22 cellular contexts compared by ENCODE assay signal in genomic region chr2:121491566-121491965, GRCh38. TPM values are rescaled to one million over a fixed set of nuclear protein-coding genes. Genes with fewer than 3 reads are reported as not detected.
A peak's percentile ranks its signal among the peaks of the same experiment; 100 is the strongest.
DNase-seq lines count a peak whose midpoint lies in the region; TF ChIP-seq lines count a peak whose summit lies in the region.
"Had no signal": no experiment of that assay in that cellular context is flagged by ENCODE, and none has a peak within 500 bp of the region (broad histone marks: within the 10 kb centered on the region; RNA-seq: fewer than 3 reads in every experiment).

No MANE protein-coding gene starts in this region.

- H3K27me3 Mint-ChIP-seq in endothelial cell (ENCODE audit: unreplicated experiment): peaks cover 1% of the 10 kb centered on the region
- H3K27me3 Mint-ChIP-seq: activated B cell treated with CpG ODN at 0.5 μM for 24 hours; activated CD8-positive, alpha-beta T cell treated with anti-CD3 and anti-CD28 coated beads for 36 hours; CD8-positive, alpha-beta memory T cell had no signal

- peak overlapping the region; percentile 67 for H3K27ac Mint-ChIP-seq in endothelial cell (ENCODE audit: unreplicated experiment)
- H3K27ac Mint-ChIP-seq: activated B cell treated with CpG ODN at 0.5 μM for 24 hours; activated CD8-positive, alpha-beta T cell treated with anti-CD3 and anti-CD28 coated beads for 36 hours; activated naive CD4-positive, alpha-beta T cell treated with anti-CD3 and anti-CD28 coated beads for 36 hours had no signal

- peaks cover 8% of the 10 kb centered on the region for H3K4me1 Mint-ChIP-seq in endothelial cell (ENCODE audit: unreplicated experiment)

- H3K4me3 Mint-ChIP-seq in endothelial cell (ENCODE audit: unreplicated experiment): no peak overlapping the region
- H3K4me3 Mint-ChIP-seq: activated B cell treated with CpG ODN at 0.5 μM for 24 hours; activated CD8-positive, alpha-beta T cell treated with anti-CD3 and anti-CD28 coated beads for 36 hours; activated naive CD4-positive, alpha-beta T cell treated with anti-CD3 and anti-CD28 coated beads for 36 hours; activated T-cell treated with anti-CD3 and anti-CD28 coated beads, Interleukin-2, amount 50 U/mL, for 4 hours; CD8-positive, alpha-beta memory T cell had no signal

- TF ChIP-seq CTCF in endothelial cell (IDR thresholded peaks at IDR 0.05; ENCODE audit: unreplicated experiment): no peak

- DNase-seq in DMS153 (lab: John Stamatoyannopoulos, UW): peak; percentile 9
- DNase-seq in NCI-H1417 treated with DMSO at 0.1 percent for 48 hours (lab: John Stamatoyannopoulos, UW): peak; percentile 80
- peak; percentile 53 for DNase-seq in NCI-H2227 treated with DMSO at 0.1 percent for 48 hours (lab: John Stamatoyannopoulos, UW)
- DNase-seq in endothelial cell (ENCODE audit: low spot score): no peak
- DNase-seq in cerebellar nuclear complex (lab: John Stamatoyannopoulos, UW): no peak
- DNase-seq in NCI-H446 treated with DMSO at 0.1 percent for 48 hours (lab: John Stamatoyannopoulos, UW): no peak
- no peak for DNase-seq in head of caudate nucleus
- DNase-seq in HUDEP-2 (lab: John Stamatoyannopoulos, UW; ENCODE audit: unreplicated experiment in 76 of 76): no peak
- DNase-seq: activated B cell treated with CpG ODN at 0.5 μM for 24 hours; activated CD8-positive, alpha-beta T cell treated with anti-CD3 and anti-CD28 coated beads for 36 hours; activated naive CD4-positive, alpha-beta T cell treated with anti-CD3 and anti-CD28 coated beads for 36 hours; activated T-cell treated with anti-CD3 and anti-CD28 coated beads, Interleukin-2, amount 50 U/mL, for 4 hours; CD8-positive, alpha-beta memory T cell; KBM-7; lower lobe of right lung; MV-4-11; NK-92 treated with Interleukin-12 subunit alpha and Interleukin-12 subunit beta, amount 100 ng/mL, for 24 hours; Peyer's patch; stimulated activated CD4-positive, alpha-beta T cell treated with anti-CD3 and anti-CD28 coated beads, Interleukin-15, amount 100 ng/mL, for 24 hours; transverse colon had no signal

- intact Hi-C loops in head of caudate nucleus (cut with DNase I): no loop called here

- peaks cover 10% of the 10 kb centered on the region for H3K36me3 Mint-ChIP-seq in endothelial cell (ENCODE audit: low read depth, unreplicated experiment)

- H3K9me3 Mint-ChIP-seq in endothelial cell (ENCODE audit: unreplicated experiment): no peaks in the 10 kb centered on the region
- H3K9me3 Mint-ChIP-seq: activated B cell treated with CpG ODN at 0.5 μM for 24 hours; activated CD8-positive, alpha-beta T cell treated with anti-CD3 and anti-CD28 coated beads for 36 hours; activated naive CD4-positive, alpha-beta T cell treated with anti-CD3 and anti-CD28 coated beads for 36 hours; activated T-cell treated with anti-CD3 and anti-CD28 coated beads, Interleukin-2, amount 50 U/mL, for 4 hours; CD8-positive, alpha-beta memory T cell had no signal

RNA-seq across cellular contexts. Expression of gene RNU4ATAC, which starts 39.1 kb away (rescaled TPM):
- not detected for total RNA-seq in endothelial cell (ENCODE audit: unreplicated experiment)
- total RNA-seq: activated B cell treated with CpG ODN at 0.5 μM for 24 hours; activated CD8-positive, alpha-beta T cell treated with anti-CD3 and anti-CD28 coated beads for 36 hours; activated naive CD4-positive, alpha-beta T cell treated with anti-CD3 and anti-CD28 coated beads for 36 hours; activated T-cell treated with anti-CD3 and anti-CD28 coated beads, Interleukin-2, amount 50 U/mL, for 4 hours; ascending aorta; CD8-positive, alpha-beta memory T cell; omental fat pad had no signal

Comparison
In these comparisons a context has a peak if more than half of its experiments do, and no peak if none do; other contexts are left out.
1. DNase-seq: peak in DMS153 (single experiment), NCI-H1417 treated with DMSO at 0.1 percent for 48 hours (single experiment) and NCI-H2227 treated with DMSO at 0.1 percent for 48 hours (single experiment); none in endothelial cell (single experiment), cerebellar nuclear complex (0 of 2), NCI-H446 treated with DMSO at 0.1 percent for 48 hours (single experiment), head of caudate nucleus (0 of 42) and HUDEP-2 (0 of 76).